ENCODE assay signal across 26 cellular contexts in genomic region chr4:52016985-52017384, GRCh38. TPM values are rescaled to one million over a fixed set of nuclear protein-coding genes. Genes with fewer than 3 reads are reported as not detected.
DNase-seq lines count a peak whose midpoint lies in the region; ATAC-seq, FAIRE-seq and TF ChIP-seq lines count a peak whose summit lies in the region.
"Had no signal": no experiment of that assay in that cellular context is flagged by ENCODE, and none has a peak within 500 bp of the region (broad histone marks: within the 10 kb centered on the region; RNA-seq: fewer than 3 reads in every experiment).

No MANE protein-coding gene starts in this region.

- peaks cover 5% of the 10 kb centered on the region for H3K36me3 Mint-ChIP-seq in endodermal cell (ENCODE audit: low read depth)
- H3K36me3 Mint-ChIP-seq in CD4-positive, alpha-beta memory T cell, result peaks cover 0 to 3% of the 10 kb centered on the region in 2 donors

- H3K27ac ChIP-seq in Peyer's patch, result peak overlapping the region in 3 of 4 donors; percentile 30 to 82 (median 74)
- no peak overlapping the region for H3K27ac ChIP-seq in endodermal cell (ENCODE audit: low read depth, low read length)
- peak overlapping the region; percentile 32 to 64 for H3K27ac ChIP-seq in small intestine (ENCODE audit: low read depth in 1 of 2, low read length in 1 of 2)
- no peak overlapping the region for H3K27ac ChIP-seq in CD4-positive, alpha-beta memory T cell (ENCODE audit: low read depth, low read length)
- H3K27ac ChIP-seq: BLaER1 treated with 17β-estradiol and CSF1 and Interleukin-3, amounts not matched to agents 10 nM and 100 nM had no signal

- H3K9me3 ChIP-seq in Peyer's patch, result no peaks in the 10 kb centered on the region
- no peaks in the 10 kb centered on the region for H3K9me3 ChIP-seq in endodermal cell (ENCODE audit: control insufficient read depth, low read length)
- no peaks in the 10 kb centered on the region for H3K9me3 ChIP-seq in mucosa of descending colon
- H3K9me3 ChIP-seq in small intestine (ENCODE audit: control insufficient read depth, low read depth), result no peaks in the 10 kb centered on the region
- no peaks in the 10 kb centered on the region for H3K9me3 ChIP-seq in CD4-positive, alpha-beta memory T cell (ENCODE audit: control insufficient read depth in 1 of 2, low read length in 2 of 2)
- H3K9me3 ChIP-seq: BLaER1 treated with 17β-estradiol and CSF1 and Interleukin-3, amounts not matched to agents 10 nM and 100 nM had no signal

- FAIRE-seq in small intestine (lab: Jason Lieb, UNC), result no peak
- no peak for FAIRE-seq in frontal cortex (lab: Jason Lieb, UNC)
- FAIRE-seq: GM12878, GM19239, HTR-8/SVneo had no signal

- TF ChIP-seq CTCF in Peyer's patch (IDR thresholded peaks at IDR 0.05) (no peak), endodermal cell (conservative IDR thresholded peaks at IDR 0.05) (no peak), mucosa of descending colon (IDR thresholded peaks at IDR 0.05) (no peak)

- no peak overlapping the region for H3K4me3 Mint-ChIP-seq in endodermal cell
- no peak overlapping the region for H3K4me3 Mint-ChIP-seq in CD4-positive, alpha-beta memory T cell
- H3K4me3 Mint-ChIP-seq: B cell; CD8-positive, alpha-beta memory T cell; HFFc6 had no signal

- no peak for TF ChIP-seq POLR2A in Peyer's patch (IDR thresholded peaks at IDR 0.05)

- no peak overlapping the region for H3K27ac Mint-ChIP-seq in endodermal cell
- H3K27ac Mint-ChIP-seq in CD4-positive, alpha-beta memory T cell, result no peak overlapping the region
- H3K27ac Mint-ChIP-seq: B cell; CD8-positive, alpha-beta memory T cell; HFFc6 had no signal

- CTCF ChIA-PET in CD4-positive, alpha-beta memory T cell (lab: Charles Lee; ENCODE audit: partially characterized antibody), result no interaction called here

- no peaks in the 10 kb centered on the region for H3K9me3 Mint-ChIP-seq in endodermal cell
- H3K9me3 Mint-ChIP-seq in CD4-positive, alpha-beta memory T cell, result no peaks in the 10 kb centered on the region
- H3K9me3 Mint-ChIP-seq: CD8-positive, alpha-beta memory T cell; HFFc6 had no signal

- H3K27me3 ChIP-seq in Peyer's patch (no peaks in the 10 kb centered on the region), endodermal cell (ENCODE audit: control insufficient read depth, insufficient read depth, low read length, poor library complexity, severe bottlenecking) (no peaks in the 10 kb centered on the region), small intestine (ENCODE audit: control insufficient read depth in 2 of 2, insufficient read depth in 2 of 2, low read length in 2 of 2) (no peaks in the 10 kb centered on the region)
- no peaks in the 10 kb centered on the region for H3K27me3 ChIP-seq in CD4-positive, alpha-beta memory T cell (ENCODE audit: insufficient read depth, low read length)
- H3K27me3 ChIP-seq: BLaER1 treated with 17β-estradiol and CSF1 and Interleukin-3, amounts not matched to agents 10 nM and 100 nM had no signal

- WGBS in endodermal cell (ENCODE audit: insufficient coverage in 1 of 2, insufficient read length in 1 of 2), 2 experiments, result 76 to 100% methylated on average over 1 to 3 of the region's 3 CpGs
- WGBS in small intestine, 3 donors, result 12 to 56% (median 39%) methylated on average over 3 of the region's 3 CpGs

- POLR2A ChIA-PET in CD4-positive, alpha-beta memory T cell (lab: Charles Lee; ENCODE audit: partially characterized antibody), result no interaction called here

- DNase-seq in Peyer's patch (no peak), endodermal cell (no peak), mucosa of descending colon (peak in 1 of 3 donors; percentile 39), small intestine (peak; percentile 79), frontal cortex (ENCODE audit: low spot score in 2 of 2) (no peak), KG1 (lab: John Stamatoyannopoulos, UW) (no peak)
- DNase-seq in CD4-positive, alpha-beta memory T cell, result no peak
- DNase-seq: CD8-positive, alpha-beta memory T cell; COR-L47; DMS 273 treated with DMSO at 0.1 percent for 48 hours; DMS53; DND-41; EL; GOT3; H7; HFFc6; IMR-90 had no signal

- peaks cover 0 to 17% (median 0%) of the 10 kb centered on the region in 4 donors for H3K4me1 ChIP-seq in Peyer's patch
- H3K4me1 ChIP-seq in endodermal cell (ENCODE audit: control insufficient read depth, insufficient read depth, low read length), result peaks cover 11% of the 10 kb centered on the region
- H3K4me1 ChIP-seq in mucosa of descending colon (ENCODE audit: low read depth), result peaks cover 18% of the 10 kb centered on the region
- H3K4me1 ChIP-seq in small intestine (ENCODE audit: control insufficient read depth in 2 of 2, insufficient read depth in 1 of 2, low read depth in 1 of 2, low read length in 1 of 2), result peaks cover 0 to 2% of the 10 kb centered on the region in 2 donors
- no peaks in the 10 kb centered on the region for H3K4me1 ChIP-seq in CD4-positive, alpha-beta memory T cell (ENCODE audit: insufficient read depth, low read length)

- H3K4me3 ChIP-seq in Peyer's patch (peak overlapping the region in 3 of 4 donors; percentile 7 to 46 (median 42)), endodermal cell (ENCODE audit: low read length) (peak overlapping the region; percentile 7), mucosa of descending colon (no peak overlapping the region), small intestine (ENCODE audit: low read depth in 1 of 2, low read length in 2 of 2) (peak overlapping the region in 1 of 2 donors; percentile 29)
- no peak overlapping the region for H3K4me3 ChIP-seq in CD4-positive, alpha-beta memory T cell (ENCODE audit: low read length in 2 of 2)
- H3K4me3 ChIP-seq: BLaER1 treated with 17β-estradiol and CSF1 and Interleukin-3, amounts not matched to agents 10 nM and 100 nM; GM12878 had no signal

- H3K36me3 ChIP-seq in Peyer's patch, result peaks cover 0 to 7% (median 0%) of the 10 kb centered on the region in 3 donors
- H3K36me3 ChIP-seq in endodermal cell (ENCODE audit: control insufficient read depth, insufficient read depth, low read length), result peaks cover 10% of the 10 kb centered on the region
- no peaks in the 10 kb centered on the region for H3K36me3 ChIP-seq in mucosa of descending colon (ENCODE audit: low read depth)
- H3K36me3 ChIP-seq in small intestine (ENCODE audit: control insufficient read depth in 2 of 2, insufficient read depth in 2 of 2, low read length in 2 of 2), result no peaks in the 10 kb centered on the region
- H3K36me3 ChIP-seq in CD4-positive, alpha-beta memory T cell (ENCODE audit: insufficient read depth, low read length), result no peaks in the 10 kb centered on the region

- H3K4me1 Mint-ChIP-seq in endodermal cell, result peaks cover 16% of the 10 kb centered on the region
- no peaks in the 10 kb centered on the region for H3K4me1 Mint-ChIP-seq in CD4-positive, alpha-beta memory T cell
- H3K4me1 Mint-ChIP-seq: CD8-positive, alpha-beta memory T cell had no signal

- intact Hi-C loops in mucosa of descending colon (cut with DNase I, micrococcal nuclease), result loop anchor here in 1 of 2 donors (5.0 kb wide), 1 partner anchor 110 kb away; no protein-coding TSS in a partner anchor
- intact Hi-C loops in CD4-positive, alpha-beta memory T cell (cut with micrococcal nuclease), result no loop called here

- peak; percentile 64 for ATAC-seq in mucosa of descending colon
- ATAC-seq in GM21786 (IDR thresholded peaks at IDR 0.05; ENCODE audit: unreplicated experiment), result no peak
- ATAC-seq: GM12878, HCT116 had no signal

- H3K9ac ChIP-seq in endodermal cell (ENCODE audit: extremely low read depth, low read length, poor library complexity, severe bottlenecking), result no peak overlapping the region
- H3K9ac ChIP-seq: BLaER1 treated with 17β-estradiol and CSF1 and Interleukin-3, amounts not matched to agents 10 nM and 100 nM had no signal

- no peaks in the 10 kb centered on the region for H3K27me3 Mint-ChIP-seq in endodermal cell (ENCODE audit: insufficient read depth)
- no peaks in the 10 kb centered on the region for H3K27me3 Mint-ChIP-seq in CD4-positive, alpha-beta memory T cell
- H3K27me3 Mint-ChIP-seq: B cell; CD8-positive, alpha-beta memory T cell had no signal

RNA-seq across cellular contexts. Expression of gene LRRC66, which starts 3.2 kb away (rescaled TPM):
- 10 to 100 TPM in 3 of 4 donors, 1 to 10 TPM in 1; 1.7 to 53.4 (median 36.9) TPM for total RNA-seq in Peyer's patch
- under 1 TPM; 0.15 to 0.35 TPM for total RNA-seq in endodermal cell
- 0.07 TPM for polyA plus RNA-seq in endodermal cell (2013, experiment 1 of 2)
- 0.29 TPM for polyA plus RNA-seq in endodermal cell (2013, experiment 2 of 2)
- 10 to 100 TPM in 2 of 3 donors, 1 to 10 TPM in 1; 5.4 to 22.6 (median 14.0) TPM for total RNA-seq in mucosa of descending colon
- 10 to 100 TPM; 12.7 to 16.8 (median 13.2) TPM for polyA plus RNA-seq in small intestine
- 0.41 TPM for total RNA-seq in frontal cortex
- under 1 TPM; 0.30 to 0.41 TPM for total RNA-seq in CD4-positive, alpha-beta memory T cell
- under 1 TPM in 1 of 2 donors, not detected in 1; 0.08 TPM for polyA plus RNA-seq in CD4-positive, alpha-beta memory T cell
- total RNA-seq: A172, G401 had no signal
- polyA plus RNA-seq: CD8-positive, alpha-beta memory T cell had no signal

RNA-seq across cellular contexts. Expression of gene SGCB, which starts 21.1 kb away (rescaled TPM):
- total RNA-seq in Peyer's patch (10 to 100 TPM; 13.0 to 33.8 (median 21.5) TPM), endodermal cell (10 to 100 TPM; 35.1 to 36.2 TPM), mucosa of descending colon (10 to 100 TPM; 23.8 to 80.1 (median 24.2) TPM), frontal cortex (66.0 TPM)
- polyA plus RNA-seq in endodermal cell (2013, experiment 1 of 2), result 42.0 TPM
- 43.9 TPM for polyA plus RNA-seq in endodermal cell (2013, experiment 2 of 2)
- polyA plus RNA-seq in small intestine, result 10 to 100 TPM in 1 of 3 donors, 1 to 10 TPM in 2; 3.8 to 16.6 (median 4.2) TPM
- 1 to 10 TPM; 7.4 to 7.5 TPM for total RNA-seq in CD4-positive, alpha-beta memory T cell
- polyA plus RNA-seq in CD4-positive, alpha-beta memory T cell, result 1 to 10 TPM; 5.1 to 7.4 TPM

RNA-seq across cellular contexts. Expression of gene SPATA18, which starts 34.1 kb away (rescaled TPM):
- total RNA-seq in Peyer's patch, result 10 to 100 TPM in 1 of 4 donors, 1 to 10 TPM in 3; 3.4 to 10.3 (median 4.3) TPM
- 1 to 10 TPM; 1.4 to 3.3 TPM for total RNA-seq in endodermal cell
- polyA plus RNA-seq in endodermal cell (2013, experiment 1 of 2), result 3.9 TPM
- polyA plus RNA-seq in endodermal cell (2013, experiment 2 of 2), result 2.6 TPM
- total RNA-seq in mucosa of descending colon, result 10 to 100 TPM in 1 of 3 donors, 1 to 10 TPM in 2; 8.4 to 15.5 (median 8.7) TPM
- 1 to 10 TPM in 2 of 3 donors, under 1 TPM in 1; 0.81 to 3.2 (median 1.1) TPM for polyA plus RNA-seq in small intestine
- 1.2 TPM for total RNA-seq in frontal cortex
- under 1 TPM in 1 of 2 experiments, not detected in 1; 0.44 TPM for total RNA-seq in CD4-positive, alpha-beta memory T cell
- not detected for polyA plus RNA-seq in CD4-positive, alpha-beta memory T cell
- total RNA-seq: A172 had no signal
- polyA plus RNA-seq: CD8-positive, alpha-beta memory T cell had no signal

Comparison
In these comparisons a context has a peak if more than half of its experiments do, and no peak if none do; other contexts are left out.
1. H3K27ac ChIP-seq: peak in Peyer's patch (3 of 4) and small intestine (2 of 2); none in endodermal cell (single experiment) and CD4-positive, alpha-beta memory T cell (single experiment).
2. H3K4me3 ChIP-seq: peak in Peyer's patch (3 of 4) and endodermal cell (single experiment); none in mucosa of descending colon (single experiment) and CD4-positive, alpha-beta memory T cell (0 of 2).